In the genomic region with DNA sequence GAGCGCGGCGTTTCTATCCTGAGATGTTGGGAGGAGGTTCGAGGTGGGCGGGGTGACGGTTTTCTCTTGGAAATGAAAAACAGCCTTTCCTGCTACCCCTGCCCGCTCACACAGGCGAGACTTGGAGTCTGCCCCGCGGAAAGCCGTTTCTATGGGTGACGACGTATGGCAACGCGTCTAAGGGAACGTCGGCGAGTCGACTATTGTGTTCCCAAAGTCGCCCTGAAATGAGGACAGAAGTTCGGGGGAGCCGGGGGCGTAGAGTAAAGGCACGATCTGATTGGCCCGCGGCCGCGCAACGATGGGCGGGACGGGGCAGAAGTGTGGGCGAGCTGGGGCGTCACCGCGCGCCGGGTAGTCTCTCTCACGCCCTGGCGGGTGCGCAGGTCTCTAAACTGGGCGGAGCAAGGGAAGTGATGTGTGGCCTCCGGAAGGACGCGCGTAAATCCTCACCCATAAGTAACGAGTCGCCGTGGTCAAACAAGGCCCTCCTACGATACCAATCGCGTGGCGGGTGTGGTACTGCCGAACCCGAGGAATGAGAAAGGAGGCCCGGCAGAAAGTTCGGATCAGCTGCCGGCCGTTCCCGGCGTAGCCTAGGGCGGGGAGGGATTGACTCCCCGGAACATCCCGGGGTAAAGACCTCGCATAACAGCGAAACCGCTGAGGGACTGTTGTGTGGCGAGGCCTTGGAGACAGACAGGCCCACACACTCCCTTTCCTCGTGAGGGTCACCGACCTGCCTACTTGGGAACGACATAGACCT, we compare ENCODE assay signal across 1 cellular context.
TF ChIP-seq lines count a peak whose summit lies in the region.

No MANE protein-coding gene starts in this region.

TF ChIP-seq in A549, 52 proteins besides CTCF, POLR2A, EP300 and RAD21 (continued from another document):
- TF ChIP-seq, protein P1, sequence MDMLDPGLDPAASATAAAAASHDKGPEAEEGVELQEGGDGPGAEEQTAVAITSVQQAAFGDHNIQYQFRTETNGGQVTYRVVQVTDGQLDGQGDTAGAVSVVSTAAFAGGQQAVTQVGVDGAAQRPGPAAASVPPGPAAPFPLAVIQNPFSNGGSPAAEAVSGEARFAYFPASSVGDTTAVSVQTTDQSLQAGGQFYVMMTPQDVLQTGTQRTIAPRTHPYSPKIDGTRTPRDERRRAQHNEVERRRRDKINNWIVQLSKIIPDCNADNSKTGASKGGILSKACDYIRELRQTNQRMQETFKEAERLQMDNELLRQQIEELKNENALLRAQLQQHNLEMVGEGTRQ (IDR thresholded peaks at IDR 0.05) = peak; percentile 48
- TF ChIP-seq ZSCAN20 (CRISPR knock-in tag; IDR thresholded peaks at IDR 0.05) = peak; percentile 98
- TF ChIP-seq HOXB13 (CRISPR knock-in tag; IDR thresholded peaks at IDR 0.05; ENCODE audit: low read depth) = peak; percentile 99
- TF ChIP-seq GATA3 (IDR thresholded peaks at IDR 0.05; ENCODE audit: borderline replicate concordance) = peak; percentile 23; the same call in 1 of the 2 replicates
- TF ChIP-seq, protein P2, sequence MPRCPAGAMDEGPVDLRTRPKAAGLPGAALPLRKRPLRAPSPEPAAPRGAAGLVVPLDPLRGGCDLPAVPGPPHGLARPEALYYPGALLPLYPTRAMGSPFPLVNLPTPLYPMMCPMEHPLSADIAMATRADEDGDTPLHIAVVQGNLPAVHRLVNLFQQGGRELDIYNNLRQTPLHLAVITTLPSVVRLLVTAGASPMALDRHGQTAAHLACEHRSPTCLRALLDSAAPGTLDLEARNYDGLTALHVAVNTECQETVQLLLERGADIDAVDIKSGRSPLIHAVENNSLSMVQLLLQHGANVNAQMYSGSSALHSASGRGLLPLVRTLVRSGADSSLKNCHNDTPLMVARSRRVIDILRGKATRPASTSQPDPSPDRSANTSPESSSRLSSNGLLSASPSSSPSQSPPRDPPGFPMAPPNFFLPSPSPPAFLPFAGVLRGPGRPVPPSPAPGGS (IDR thresholded peaks at IDR 0.05) = peak; percentile 84
- no peak for TF ChIP-seq CBX2 (IDR thresholded peaks at IDR 0.05; ENCODE audit: borderline replicate concordance, low read depth)
- no peak for TF ChIP-seq KDM1A (IDR thresholded peaks at IDR 0.05; ENCODE audit: low read depth)
- TF ChIP-seq, protein P3, sequence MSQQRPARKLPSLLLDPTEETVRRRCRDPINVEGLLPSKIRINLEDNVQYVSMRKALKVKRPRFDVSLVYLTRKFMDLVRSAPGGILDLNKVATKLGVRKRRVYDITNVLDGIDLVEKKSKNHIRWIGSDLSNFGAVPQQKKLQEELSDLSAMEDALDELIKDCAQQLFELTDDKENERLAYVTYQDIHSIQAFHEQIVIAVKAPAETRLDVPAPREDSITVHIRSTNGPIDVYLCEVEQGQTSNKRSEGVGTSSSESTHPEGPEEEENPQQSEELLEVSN (IDR thresholded peaks at IDR 0.05; ENCODE audit: borderline replicate concordance, low read depth) = peak; percentile 97
- TF ChIP-seq POLR2AphosphoS2 (conservative IDR thresholded peaks at IDR 0.05; ENCODE audit: low read length) = 0 out of 2 replicates have a peak, but pooled peaks have one; percentile 69
- no peak for TF ChIP-seq FOSL2 (IDR thresholded peaks at IDR 0.05)
- TF ChIP-seq FOSL2 (CRISPR knock-in tag; IDR thresholded peaks at IDR 0.05) = no peak
- no peak for TF ChIP-seq MAFK (IDR thresholded peaks at IDR 0.05; ENCODE audit: partially characterized antibody)
- peak; percentile 75; the same call in 1 of the 2 replicates for TF ChIP-seq RNF2 (IDR thresholded peaks at IDR 0.05; ENCODE audit: borderline replicate concordance, low read depth)
- no peak for TF ChIP-seq SREBF2 (IDR thresholded peaks at IDR 0.05)
- TF ChIP-seq, protein P4, sequence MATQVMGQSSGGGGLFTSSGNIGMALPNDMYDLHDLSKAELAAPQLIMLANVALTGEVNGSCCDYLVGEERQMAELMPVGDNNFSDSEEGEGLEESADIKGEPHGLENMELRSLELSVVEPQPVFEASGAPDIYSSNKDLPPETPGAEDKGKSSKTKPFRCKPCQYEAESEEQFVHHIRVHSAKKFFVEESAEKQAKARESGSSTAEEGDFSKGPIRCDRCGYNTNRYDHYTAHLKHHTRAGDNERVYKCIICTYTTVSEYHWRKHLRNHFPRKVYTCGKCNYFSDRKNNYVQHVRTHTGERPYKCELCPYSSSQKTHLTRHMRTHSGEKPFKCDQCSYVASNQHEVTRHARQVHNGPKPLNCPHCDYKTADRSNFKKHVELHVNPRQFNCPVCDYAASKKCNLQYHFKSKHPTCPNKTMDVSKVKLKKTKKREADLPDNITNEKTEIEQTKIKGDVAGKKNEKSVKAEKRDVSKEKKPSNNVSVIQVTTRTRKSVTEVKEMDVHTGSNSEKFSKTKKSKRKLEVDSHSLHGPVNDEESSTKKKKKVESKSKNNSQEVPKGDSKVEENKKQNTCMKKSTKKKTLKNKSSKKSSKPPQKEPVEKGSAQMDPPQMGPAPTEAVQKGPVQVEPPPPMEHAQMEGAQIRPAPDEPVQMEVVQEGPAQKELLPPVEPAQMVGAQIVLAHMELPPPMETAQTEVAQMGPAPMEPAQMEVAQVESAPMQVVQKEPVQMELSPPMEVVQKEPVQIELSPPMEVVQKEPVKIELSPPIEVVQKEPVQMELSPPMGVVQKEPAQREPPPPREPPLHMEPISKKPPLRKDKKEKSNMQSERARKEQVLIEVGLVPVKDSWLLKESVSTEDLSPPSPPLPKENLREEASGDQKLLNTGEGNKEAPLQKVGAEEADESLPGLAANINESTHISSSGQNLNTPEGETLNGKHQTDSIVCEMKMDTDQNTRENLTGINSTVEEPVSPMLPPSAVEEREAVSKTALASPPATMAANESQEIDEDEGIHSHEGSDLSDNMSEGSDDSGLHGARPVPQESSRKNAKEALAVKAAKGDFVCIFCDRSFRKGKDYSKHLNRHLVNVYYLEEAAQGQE (IDR thresholded peaks at IDR 0.05) = peak; percentile 44
- peak; percentile 91 for TF ChIP-seq FOXS1 (CRISPR knock-in tag; IDR thresholded peaks at IDR 0.05)
- peak; percentile 92 for TF ChIP-seq TFCP2L1 (CRISPR knock-in tag; IDR thresholded peaks at IDR 0.05)
- no peak for TF ChIP-seq CBX8 (IDR thresholded peaks at IDR 0.05)
- TF ChIP-seq RFX5 (IDR thresholded peaks at IDR 0.05) = peak; percentile 90
- peak; percentile 78; the same call in 1 of the 2 replicates for TF ChIP-seq FOSB (CRISPR knock-in tag; IDR thresholded peaks at IDR 0.05)
- TF ChIP-seq TP53 (CRISPR knock-in tag; IDR thresholded peaks at IDR 0.05) = peak; percentile 99
TF ChIP-seq in A549: peak in this region for 27.
